24 cellular contexts compared by ENCODE assay signal in the genomic region with DNA sequence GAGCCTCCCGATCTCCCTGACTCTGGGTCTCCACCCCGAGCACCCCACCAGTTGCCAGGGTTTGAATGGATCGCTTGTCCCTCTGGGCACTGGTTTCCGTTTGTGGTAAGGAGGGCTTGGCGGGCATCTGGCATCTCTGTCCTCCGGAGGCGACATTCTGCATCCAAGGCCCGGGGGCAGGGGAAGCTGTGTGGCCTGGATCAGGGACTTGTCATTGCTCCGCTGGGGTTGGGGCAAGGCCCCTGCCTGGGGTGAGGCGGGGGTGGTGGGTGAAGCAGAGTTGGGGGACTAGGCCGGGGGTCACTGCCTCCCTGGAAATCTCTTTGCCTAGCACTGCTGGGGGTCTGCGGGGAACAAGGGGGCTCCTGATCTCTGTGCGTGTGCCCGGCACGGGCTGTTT. TPM values are rescaled to one million over a fixed set of nuclear protein-coding genes. Genes with fewer than 3 reads are reported as not detected.
"Had no signal": no experiment of that assay in that cellular context is flagged by ENCODE, and none has a peak within 500 bp of the region (broad histone marks: within the 10 kb centered on the region; RNA-seq: fewer than 3 reads in every experiment).

No MANE protein-coding gene starts in this region.

- H3K9me3 ChIP-seq: esophagus squamous epithelium, ovary, psoas muscle, right lobe of liver, thyroid gland, vagina had no signal

- DNase-seq: cortex of kidney; effector memory CD8-positive, alpha-beta T cell; erythroblast; esophagus squamous epithelium; foreskin melanocyte; glutamatergic neuron; kidney; mammary epithelial cell; mesendoderm; midbrain; naive thymus-derived CD4-positive, alpha-beta T cell; occipital lobe; ovary; posterior cingulate gyrus; psoas muscle; right lobe of liver; small intestine; stimulated activated CD4-positive, alpha-beta T cell treated with anti-CD3 and anti-CD28 coated beads, Interleukin-15, amount 100 ng/mL, for 24 hours; stimulated activated CD4-positive, alpha-beta T cell treated with anti-CD3 and anti-CD28 coated beads, Interleukin-2, amount 100 ng/mL, for 48 hours; stimulated activated naive B cell treated with anti-CD40 and anti-IgM and Interleukin-4, amounts not matched to agents 10 μg/mL and 1 μg/mL and 100 μg/mL, for 72 hours; thyroid gland; trophoblast cell had no signal

- H3K4me1 ChIP-seq: psoas muscle, right lobe of liver, thyroid gland, vagina had no signal

- H3K27me3 ChIP-seq: ovary, right lobe of liver, thyroid gland, vagina had no signal

- ATAC-seq: effector memory CD8-positive, alpha-beta T cell; left lobe of liver; naive thymus-derived CD4-positive, alpha-beta T cell; psoas muscle; right lobe of liver; stimulated activated naive B cell treated with anti-CD40 and anti-IgM and Interleukin-4, amounts not matched to agents 10 μg/mL and 1 μg/mL and 100 μg/mL, for 72 hours had no signal

- H3K27ac ChIP-seq: esophagus squamous epithelium, ovary, psoas muscle, right lobe of liver, thyroid gland, vagina had no signal

- H3K36me3 ChIP-seq: esophagus squamous epithelium, ovary, right lobe of liver, thyroid gland, vagina had no signal

- H3K4me3 ChIP-seq: esophagus squamous epithelium, ovary, psoas muscle, right lobe of liver, thyroid gland, vagina had no signal

RNA-seq across cellular contexts. Expression of a gene that starts 30.2 kb away (rescaled TPM):
- polyA plus RNA-seq: naive thymus-derived CD4-positive, alpha-beta T cell had no signal
